Comparison of ENCODE assay signal across 24 cellular contexts in the genomic region with DNA sequence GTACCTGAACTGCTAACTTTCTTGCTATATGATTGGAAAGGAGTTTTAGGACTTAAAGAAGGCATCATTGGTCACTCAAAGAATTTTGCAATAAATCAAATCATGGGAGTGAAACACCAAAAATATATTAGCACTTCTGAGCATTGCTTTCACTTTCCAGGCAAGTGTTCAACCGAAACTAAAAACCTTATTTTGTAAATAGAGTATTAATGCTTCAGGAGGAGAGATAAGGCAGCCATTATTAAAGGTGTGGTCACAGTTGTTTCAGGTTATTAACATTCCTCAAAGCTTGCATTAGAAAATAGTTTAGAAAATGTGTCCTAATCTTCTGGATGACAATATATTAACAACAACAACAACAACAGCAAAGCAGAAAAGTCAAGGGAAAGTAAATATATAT.
DNase-seq lines count a peak whose midpoint lies in the region; ATAC-seq, FAIRE-seq and TF ChIP-seq lines count a peak whose summit lies in the region.
"Had no signal": no experiment of that assay in that cellular context is flagged by ENCODE, and none has a peak within 500 bp of the region (broad histone marks: within the 10 kb centered on the region; RNA-seq: fewer than 3 reads in every experiment).

No MANE protein-coding gene starts in this region.

- H2AFZ ChIP-seq in ACC112 (ENCODE audit: low read length, unreplicated experiment) (peak overlapping the region; percentile 66), osteoblast (ENCODE audit: low read length) (no peak overlapping the region)

- no peak overlapping the region for H3K9ac ChIP-seq in adipocyte (ENCODE audit: low read length)
- H3K9ac ChIP-seq in kidney (ENCODE audit: low read length in 2 of 2) = no peak overlapping the region
- H3K9ac ChIP-seq: BLaER1 treated with 17β-estradiol and CSF1 and Interleukin-3, amounts not matched to agents 10 nM and 100 nM had no signal

- H3K27ac ChIP-seq in ACC112 (ENCODE audit: low read depth, low read length) = no peak overlapping the region
- no peak overlapping the region for H3K27ac ChIP-seq in kidney (ENCODE audit: low read depth in 2 of 2, low read length in 2 of 2)
- no peak overlapping the region for H3K27ac ChIP-seq in osteoblast (ENCODE audit: low read depth, low read length)
- H3K27ac ChIP-seq: 22Rv1; A549; BLaER1 treated with 17β-estradiol and CSF1 and Interleukin-3, amounts not matched to agents 10 nM and 100 nM had no signal

- no peaks in the 10 kb centered on the region for H3K36me3 Mint-ChIP-seq in activated naive CD8-positive, alpha-beta T cell treated with anti-CD3 and anti-CD28 coated beads for 36 hours
- H3K36me3 Mint-ChIP-seq: CD8-positive, alpha-beta T cell had no signal

- TF ChIP-seq CTCF in kidney (IDR thresholded peaks at IDR 0.05; ENCODE audit: borderline replicate concordance, extremely low read depth, insufficient read depth) = no peak
- no peak for TF ChIP-seq CTCF in osteoblast (IDR thresholded peaks at IDR 0.05; ENCODE audit: extremely low read depth, low read depth, low read length)
- no peak for TF ChIP-seq CTCF in BE2C (IDR thresholded peaks at IDR 0.05; ENCODE audit: low read depth, low read length)

- H3K4me3 Mint-ChIP-seq in activated naive CD8-positive, alpha-beta T cell treated with anti-CD3 and anti-CD28 coated beads for 36 hours = no peak overlapping the region
- H3K4me3 Mint-ChIP-seq: CD8-positive, alpha-beta T cell; HFFc6 had no signal

- DNase-seq in adipocyte (ENCODE audit: low read depth) = no peak
- no peak for DNase-seq in kidney
- no peak for DNase-seq in osteoblast (ENCODE audit: insufficient read length, low spot score, missing footprints)
- DNase-seq in BE2C = no peak
- DNase-seq in activated naive CD8-positive, alpha-beta T cell treated with anti-CD3 and anti-CD28 coated beads for 36 hours = no peak
- DNase-seq: Calu3; CD8-positive, alpha-beta T cell; DMS 273 treated with DMSO at 0.1 percent for 48 hours; DMS53; DND-41; GOT3; H7; HFFc6; IMR-90 had no signal

- H3K4me3 ChIP-seq in ACC112 (ENCODE audit: low read depth, low read length) = peak overlapping the region; percentile 23; the same call in 1 of the 2 replicates
- peak overlapping the region; percentile 27 for H3K4me3 ChIP-seq in adipocyte (ENCODE audit: low read length)
- no peak overlapping the region for H3K4me3 ChIP-seq in kidney (ENCODE audit: low read length in 2 of 2)
- no peak overlapping the region for H3K4me3 ChIP-seq in osteoblast (ENCODE audit: insufficient read depth, low read length)
- H3K4me3 ChIP-seq in BE2C (ENCODE audit: low read depth, low read length) = no peak overlapping the region
- H3K4me3 ChIP-seq: A549; BLaER1 treated with 17β-estradiol and CSF1 and Interleukin-3, amounts not matched to agents 10 nM and 100 nM; GM12878 had no signal

- no peak overlapping the region for H3K27ac Mint-ChIP-seq in activated naive CD8-positive, alpha-beta T cell treated with anti-CD3 and anti-CD28 coated beads for 36 hours
- H3K27ac Mint-ChIP-seq: CD8-positive, alpha-beta T cell; HFFc6 had no signal

- intact Hi-C loops in kidney (cut with DNase I) = no loop called here

- H3K4me1 ChIP-seq in ACC112 (ENCODE audit: control insufficient read depth, insufficient read depth, low read length, unreplicated experiment) = no peaks in the 10 kb centered on the region
- H3K4me1 ChIP-seq in adipocyte (ENCODE audit: control insufficient read depth, insufficient read depth, low read length) = peaks cover 12% of the 10 kb centered on the region
- peaks cover 0 to 2% of the 10 kb centered on the region in 2 donors for H3K4me1 ChIP-seq in kidney (ENCODE audit: control insufficient read depth in 1 of 2, insufficient read depth in 1 of 2, low read depth in 1 of 2, low read length in 2 of 2)
- no peaks in the 10 kb centered on the region for H3K4me1 ChIP-seq in osteoblast (ENCODE audit: insufficient read depth, low read length)
- H3K4me1 ChIP-seq in BE2C = no peaks in the 10 kb centered on the region
- H3K4me1 ChIP-seq: A549; BLaER1 treated with 17β-estradiol and CSF1 and Interleukin-3, amounts not matched to agents 10 nM and 100 nM had no signal

- H3K4me2 ChIP-seq in osteoblast (ENCODE audit: insufficient read depth, low read length) = peak overlapping the region; percentile 4
- H3K4me2 ChIP-seq: A549; BLaER1 treated with 17β-estradiol and CSF1 and Interleukin-3, amounts not matched to agents 10 nM and 100 nM had no signal

- no peaks in the 10 kb centered on the region for H3K27me3 Mint-ChIP-seq in activated naive CD8-positive, alpha-beta T cell treated with anti-CD3 and anti-CD28 coated beads for 36 hours

- H4K20me1 ChIP-seq in osteoblast (ENCODE audit: insufficient read depth, low read length) = no peaks in the 10 kb centered on the region
- H4K20me1 ChIP-seq: BLaER1 treated with 17β-estradiol and CSF1 and Interleukin-3, amounts not matched to agents 10 nM and 100 nM had no signal

- no peaks in the 10 kb centered on the region for H3K9me3 Mint-ChIP-seq in activated naive CD8-positive, alpha-beta T cell treated with anti-CD3 and anti-CD28 coated beads for 36 hours

- no peaks in the 10 kb centered on the region for H3K79me2 ChIP-seq in ACC112 (ENCODE audit: control insufficient read depth, insufficient read depth, low read length, unreplicated experiment)
- H3K79me2 ChIP-seq in osteoblast (ENCODE audit: insufficient read depth, low read length) = no peaks in the 10 kb centered on the region

- H3K9me3 ChIP-seq in adipocyte (ENCODE audit: control insufficient read depth, low read length) (peaks cover 3% of the 10 kb centered on the region), kidney (ENCODE audit: control insufficient read depth in 1 of 2, low read length in 2 of 2) (peaks cover 2 to 5% of the 10 kb centered on the region in 2 donors), osteoblast (ENCODE audit: low read depth, low read length) (no peaks in the 10 kb centered on the region), BE2C (no peaks in the 10 kb centered on the region)
- H3K9me3 ChIP-seq: A549 had no signal

- no peaks in the 10 kb centered on the region for H3K36me3 ChIP-seq in ACC112 (ENCODE audit: insufficient read depth, low read length)
- no peaks in the 10 kb centered on the region for H3K36me3 ChIP-seq in adipocyte (ENCODE audit: control insufficient read depth, insufficient read depth, low read length, severe bottlenecking)
- H3K36me3 ChIP-seq in kidney (ENCODE audit: control insufficient read depth in 1 of 2, insufficient read depth in 2 of 2, low read length in 2 of 2) = no peaks in the 10 kb centered on the region
- H3K36me3 ChIP-seq in osteoblast (ENCODE audit: insufficient read depth, low read length) = no peaks in the 10 kb centered on the region
- no peaks in the 10 kb centered on the region for H3K36me3 ChIP-seq in BE2C
- H3K36me3 ChIP-seq: BLaER1 treated with 17β-estradiol and CSF1 and Interleukin-3, amounts not matched to agents 10 nM and 100 nM had no signal

- ATAC-seq in HG03175 (IDR thresholded peaks at IDR 0.05; ENCODE audit: unreplicated experiment) (no peak), GM19351 (IDR thresholded peaks at IDR 0.05; ENCODE audit: unreplicated experiment) (no peak)
- ATAC-seq: A549; CD8-positive, alpha-beta T cell; GM12878; HCT116 had no signal

- no peaks in the 10 kb centered on the region for H3K4me1 Mint-ChIP-seq in activated naive CD8-positive, alpha-beta T cell treated with anti-CD3 and anti-CD28 coated beads for 36 hours

- peak; percentile 8 for FAIRE-seq in kidney (lab: Jason Lieb, UNC)
- FAIRE-seq: A549, GM12878, GM19239, HTR-8/SVneo had no signal

- no peaks in the 10 kb centered on the region for H3K27me3 ChIP-seq in ACC112 (ENCODE audit: insufficient read depth, low read length)
- no peaks in the 10 kb centered on the region for H3K27me3 ChIP-seq in adipocyte (replicated peaks; ENCODE audit: control insufficient read depth, insufficient read depth, low read length)
- no peaks in the 10 kb centered on the region for H3K27me3 ChIP-seq in osteoblast (ENCODE audit: insufficient read depth, low read length)
- H3K27me3 ChIP-seq in BE2C = no peaks in the 10 kb centered on the region
- H3K27me3 ChIP-seq: BLaER1 treated with 17β-estradiol and CSF1 and Interleukin-3, amounts not matched to agents 10 nM and 100 nM had no signal

Comparison
In these comparisons a context has a peak if more than half of its experiments do, and no peak if none do; other contexts are left out.
1. H3K4me3 ChIP-seq: peak in ACC112 (single experiment) and adipocyte (single experiment); none in kidney (0 of 2), osteoblast (single experiment) and BE2C (single experiment).